ENCODE assay signal across 1 cellular context in the genomic region with DNA sequence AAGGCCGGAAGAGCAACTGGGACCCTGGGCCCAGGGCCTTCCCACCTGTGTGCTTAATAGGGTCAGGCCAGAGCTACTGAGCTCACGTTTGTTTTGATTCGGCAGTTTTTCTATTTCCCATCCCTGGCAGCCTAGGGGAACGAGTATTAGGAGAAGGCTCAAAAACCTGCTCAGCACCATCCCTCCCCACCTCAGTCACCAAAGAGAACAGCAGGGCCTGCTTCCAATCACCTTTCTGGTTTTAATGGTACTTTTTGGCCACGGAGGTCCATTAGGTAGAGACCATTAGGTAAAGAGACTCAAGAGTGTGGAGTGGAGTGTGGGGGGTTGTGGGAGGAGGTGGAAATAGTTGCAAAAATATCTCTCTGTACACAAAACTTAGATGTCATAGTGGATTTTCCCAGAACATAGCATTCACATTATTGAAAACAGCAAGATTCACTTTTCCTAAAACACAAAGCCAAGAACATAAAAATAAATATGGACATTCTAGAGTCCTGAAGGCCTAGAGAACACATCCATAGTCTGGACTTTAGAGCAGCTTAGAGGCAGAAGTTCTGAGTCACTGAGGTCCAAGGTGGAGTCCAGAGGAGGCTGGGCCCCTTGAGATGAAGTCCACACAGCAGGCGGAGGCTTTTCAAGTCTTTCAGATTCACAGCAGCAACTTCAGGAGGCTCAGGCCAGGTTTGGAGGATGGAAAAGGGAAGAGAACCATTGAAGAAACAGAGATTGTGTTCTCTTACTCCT.
TF ChIP-seq lines count a peak whose summit lies in the region.

No MANE protein-coding gene starts in this region.

TF ChIP-seq in GM12878, 131 proteins besides CTCF, POLR2A, EP300 and RAD21:
- TF ChIP-seq YBX1 (IDR thresholded peaks at IDR 0.05): no peak
- TF ChIP-seq RAD51 (IDR thresholded peaks at IDR 0.05): no peak
- TF ChIP-seq, protein P1, sequence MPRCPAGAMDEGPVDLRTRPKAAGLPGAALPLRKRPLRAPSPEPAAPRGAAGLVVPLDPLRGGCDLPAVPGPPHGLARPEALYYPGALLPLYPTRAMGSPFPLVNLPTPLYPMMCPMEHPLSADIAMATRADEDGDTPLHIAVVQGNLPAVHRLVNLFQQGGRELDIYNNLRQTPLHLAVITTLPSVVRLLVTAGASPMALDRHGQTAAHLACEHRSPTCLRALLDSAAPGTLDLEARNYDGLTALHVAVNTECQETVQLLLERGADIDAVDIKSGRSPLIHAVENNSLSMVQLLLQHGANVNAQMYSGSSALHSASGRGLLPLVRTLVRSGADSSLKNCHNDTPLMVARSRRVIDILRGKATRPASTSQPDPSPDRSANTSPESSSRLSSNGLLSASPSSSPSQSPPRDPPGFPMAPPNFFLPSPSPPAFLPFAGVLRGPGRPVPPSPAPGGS (IDR thresholded peaks at IDR 0.05; ENCODE audit: borderline replicate concordance, insufficient read depth, low read depth, low read length, poor library complexity, severe bottlenecking): no peak
- no peak for TF ChIP-seq ZNF384 (IDR thresholded peaks at IDR 0.05; ENCODE audit: borderline replicate concordance, low read depth, low read length)
- no peak for TF ChIP-seq RUNX3 (IDR thresholded peaks at IDR 0.05; ENCODE audit: low read length)
- no peak for TF ChIP-seq KLF5 (IDR thresholded peaks at IDR 0.05; ENCODE audit: partially characterized antibody)
- TF ChIP-seq CHD1 (IDR thresholded peaks at IDR 0.05; ENCODE audit: low read depth, low read length): no peak
- no peak for TF ChIP-seq FOS (IDR thresholded peaks at IDR 0.05; ENCODE audit: borderline replicate concordance, extremely low read depth, insufficient read length)
- TF ChIP-seq WRNIP1 (IDR thresholded peaks at IDR 0.05; ENCODE audit: borderline replicate concordance, low read depth, low read length): no peak
- no peak for TF ChIP-seq IKZF2 (IDR thresholded peaks at IDR 0.05)
- no peak for TF ChIP-seq SMAD1 (IDR thresholded peaks at IDR 0.05; ENCODE audit: low read depth, partially characterized antibody)
- TF ChIP-seq BHLHE40 (IDR thresholded peaks at IDR 0.05; ENCODE audit: borderline replicate concordance in 1 of 2, low read depth in 2 of 2, low read length in 1 of 2): no peak
- no peak for TF ChIP-seq SMAD5 (IDR thresholded peaks at IDR 0.05; ENCODE audit: low read depth)
- TF ChIP-seq JUNB (IDR thresholded peaks at IDR 0.05): no peak
- TF ChIP-seq RBBP5 (conservative IDR thresholded peaks at IDR 0.05): no peak
- TF ChIP-seq SREBF2 (IDR thresholded peaks at IDR 0.05; ENCODE audit: low read length): no peak
